In the genomic region with DNA sequence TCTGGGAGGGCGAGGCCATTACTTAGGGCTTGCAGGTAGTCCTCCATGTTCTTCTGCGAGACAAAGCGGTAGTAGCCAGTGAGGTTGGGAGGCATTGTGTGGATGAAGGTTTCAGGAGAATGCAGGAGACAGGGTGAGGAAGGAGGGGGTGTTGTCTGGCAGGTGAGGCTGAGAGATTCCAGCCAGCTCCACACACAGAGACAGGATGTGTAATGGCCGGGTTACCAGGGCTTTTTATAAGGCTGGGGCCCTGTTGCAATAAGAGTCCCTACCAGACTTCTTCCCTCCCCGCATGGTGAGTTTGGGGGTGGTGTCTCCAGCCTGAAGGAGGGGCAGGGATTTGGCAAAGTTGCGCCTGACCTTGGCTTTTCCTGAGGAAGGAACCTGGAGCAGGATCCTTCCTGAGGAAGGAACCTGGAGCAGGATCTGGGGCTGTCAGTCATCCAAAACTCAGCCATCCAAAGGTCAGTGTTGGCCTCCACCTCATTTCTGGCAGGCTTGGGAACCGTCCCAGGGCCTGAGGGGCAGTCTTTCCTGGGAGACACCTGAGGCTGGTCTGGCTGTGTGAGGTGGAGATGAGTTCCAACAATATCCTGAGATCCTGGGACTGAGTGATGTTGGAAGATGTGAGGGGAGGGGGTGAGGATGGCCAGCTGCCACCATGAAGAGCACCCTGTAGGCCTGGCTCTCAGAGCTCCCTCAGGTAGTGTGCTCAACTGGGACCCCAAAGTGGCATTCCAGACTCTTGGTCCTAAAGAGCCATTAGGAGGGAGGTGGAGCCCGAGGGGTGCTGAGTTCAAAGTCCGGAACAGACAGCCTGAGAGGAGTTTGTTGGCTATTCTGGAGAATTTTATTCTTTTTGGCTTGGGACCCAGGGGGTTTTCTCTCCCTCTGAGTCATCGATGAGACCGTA, we compare ENCODE assay signal across 1 cellular context.
TF ChIP-seq lines count a peak whose summit lies in the region.

A gene with protein sequence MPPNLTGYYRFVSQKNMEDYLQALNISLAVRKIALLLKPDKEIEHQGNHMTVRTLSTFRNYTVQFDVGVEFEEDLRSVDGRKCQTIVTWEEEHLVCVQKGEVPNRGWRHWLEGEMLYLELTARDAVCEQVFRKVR (minus strand): TSS at position 209 of the 913 bp plus-strand sequence. CDS start 114 bp downstream, at position 95.

TF ChIP-seq in GM23338, 12 proteins besides CTCF, POLR2A, EP300 and RAD21 (continued from another document):
- TF ChIP-seq, protein P1, sequence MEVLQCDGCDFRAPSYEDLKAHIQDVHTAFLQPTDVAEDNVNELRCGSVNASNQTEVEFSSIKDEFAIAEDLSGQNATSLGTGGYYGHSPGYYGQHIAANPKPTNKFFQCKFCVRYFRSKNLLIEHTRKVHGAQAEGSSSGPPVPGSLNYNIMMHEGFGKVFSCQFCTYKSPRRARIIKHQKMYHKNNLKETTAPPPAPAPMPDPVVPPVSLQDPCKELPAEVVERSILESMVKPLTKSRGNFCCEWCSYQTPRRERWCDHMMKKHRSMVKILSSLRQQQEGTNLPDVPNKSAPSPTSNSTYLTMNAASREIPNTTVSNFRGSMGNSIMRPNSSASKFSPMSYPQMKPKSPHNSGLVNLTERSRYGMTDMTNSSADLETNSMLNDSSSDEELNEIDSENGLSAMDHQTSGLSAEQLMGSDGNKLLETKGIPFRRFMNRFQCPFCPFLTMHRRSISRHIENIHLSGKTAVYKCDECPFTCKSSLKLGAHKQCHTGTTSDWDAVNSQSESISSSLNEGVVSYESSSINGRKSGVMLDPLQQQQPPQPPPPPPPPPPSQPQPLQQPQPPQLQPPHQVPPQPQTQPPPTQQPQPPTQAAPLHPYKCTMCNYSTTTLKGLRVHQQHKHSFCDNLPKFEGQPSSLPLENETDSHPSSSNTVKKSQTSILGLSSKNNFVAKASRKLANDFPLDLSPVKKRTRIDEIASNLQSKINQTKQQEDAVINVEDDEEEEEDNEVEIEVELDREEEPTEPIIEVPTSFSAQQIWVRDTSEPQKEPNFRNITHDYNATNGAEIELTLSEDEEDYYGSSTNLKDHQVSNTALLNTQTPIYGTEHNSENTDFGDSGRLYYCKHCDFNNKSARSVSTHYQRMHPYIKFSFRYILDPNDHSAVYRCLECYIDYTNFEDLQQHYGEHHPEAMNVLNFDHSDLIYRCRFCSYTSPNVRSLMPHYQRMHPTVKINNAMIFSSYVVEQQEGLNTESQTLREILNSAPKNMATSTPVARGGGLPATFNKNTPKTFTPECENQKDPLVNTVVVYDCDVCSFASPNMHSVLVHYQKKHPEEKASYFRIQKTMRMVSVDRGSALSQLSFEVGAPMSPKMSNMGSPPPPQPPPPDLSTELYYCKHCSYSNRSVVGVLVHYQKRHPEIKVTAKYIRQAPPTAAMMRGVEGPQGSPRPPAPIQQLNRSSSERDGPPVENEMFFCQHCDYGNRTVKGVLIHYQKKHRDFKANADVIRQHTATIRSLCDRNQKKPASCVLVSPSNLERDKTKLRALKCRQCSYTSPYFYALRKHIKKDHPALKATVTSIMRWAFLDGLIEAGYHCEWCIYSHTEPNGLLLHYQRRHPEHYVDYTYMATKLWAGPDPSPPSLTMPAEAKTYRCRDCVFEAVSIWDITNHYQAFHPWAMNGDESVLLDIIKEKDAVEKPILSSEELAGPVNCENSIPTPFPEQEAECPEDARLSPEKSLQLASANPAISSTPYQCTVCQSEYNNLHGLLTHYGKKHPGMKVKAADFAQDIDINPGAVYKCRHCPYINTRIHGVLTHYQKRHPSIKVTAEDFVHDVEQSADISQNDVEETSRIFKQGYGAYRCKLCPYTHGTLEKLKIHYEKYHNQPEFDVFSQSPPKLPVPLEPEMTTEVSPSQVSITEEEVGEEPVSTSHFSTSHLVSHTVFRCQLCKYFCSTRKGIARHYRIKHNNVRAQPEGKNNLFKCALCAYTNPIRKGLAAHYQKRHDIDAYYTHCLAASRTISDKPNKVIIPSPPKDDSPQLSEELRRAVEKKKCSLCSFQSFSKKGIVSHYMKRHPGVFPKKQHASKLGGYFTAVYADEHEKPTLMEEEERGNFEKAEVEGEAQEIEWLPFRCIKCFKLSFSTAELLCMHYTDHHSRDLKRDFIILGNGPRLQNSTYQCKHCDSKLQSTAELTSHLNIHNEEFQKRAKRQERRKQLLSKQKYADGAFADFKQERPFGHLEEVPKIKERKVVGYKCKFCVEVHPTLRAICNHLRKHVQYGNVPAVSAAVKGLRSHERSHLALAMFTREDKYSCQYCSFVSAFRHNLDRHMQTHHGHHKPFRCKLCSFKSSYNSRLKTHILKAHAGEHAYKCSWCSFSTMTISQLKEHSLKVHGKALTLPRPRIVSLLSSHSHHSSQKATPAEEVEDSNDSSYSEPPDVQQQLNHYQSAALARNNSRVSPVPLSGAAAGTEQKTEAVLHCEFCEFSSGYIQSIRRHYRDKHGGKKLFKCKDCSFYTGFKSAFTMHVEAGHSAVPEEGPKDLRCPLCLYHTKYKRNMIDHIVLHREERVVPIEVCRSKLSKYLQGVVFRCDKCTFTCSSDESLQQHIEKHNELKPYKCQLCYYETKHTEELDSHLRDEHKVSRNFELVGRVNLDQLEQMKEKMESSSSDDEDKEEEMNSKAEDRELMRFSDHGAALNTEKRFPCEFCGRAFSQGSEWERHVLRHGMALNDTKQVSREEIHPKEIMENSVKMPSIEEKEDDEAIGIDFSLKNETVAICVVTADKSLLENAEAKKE (CRISPR knock-in tag; IDR thresholded peaks at IDR 0.05): no peak
TF ChIP-seq in GM23338: peak in this region for 0.
